ENCODE assay signal across 9 cellular contexts in the genomic region with DNA sequence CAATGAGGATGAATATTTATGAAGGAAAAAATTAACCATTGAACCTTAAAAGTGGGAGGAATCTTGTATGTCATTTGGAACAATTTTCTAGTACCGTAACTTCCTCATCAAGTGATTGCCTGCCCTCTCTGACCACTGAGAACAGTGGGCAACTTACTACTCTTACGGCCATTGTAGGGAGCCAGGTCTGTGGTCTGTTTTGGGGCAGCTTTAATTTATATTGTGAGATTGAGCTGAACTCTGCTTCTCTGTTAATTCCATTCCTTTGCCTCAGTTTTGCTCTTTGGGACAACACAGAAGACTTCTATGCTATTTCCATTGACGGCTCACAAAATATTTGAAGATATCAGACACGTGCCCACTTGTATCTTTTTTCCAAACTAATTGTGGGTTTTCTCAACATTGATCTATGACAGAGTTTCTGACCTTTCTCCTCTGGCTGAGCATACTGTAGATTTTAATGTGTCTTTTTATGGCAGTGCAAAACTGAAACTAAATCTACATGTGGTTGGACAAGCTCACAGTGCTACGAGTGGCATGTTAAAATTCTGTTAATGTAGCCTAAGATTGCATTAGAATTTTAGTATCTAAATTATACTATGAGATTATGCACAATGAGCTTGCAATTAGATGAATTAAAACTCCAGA. TPM values are rescaled to one million over a fixed set of nuclear protein-coding genes. Genes with fewer than 3 reads are reported as not detected.
DNase-seq lines count a peak whose midpoint lies in the region; ATAC-seq, FAIRE-seq and TF ChIP-seq lines count a peak whose summit lies in the region.
"Had no signal": no experiment of that assay in that cellular context is flagged by ENCODE, and none has a peak within 500 bp of the region (broad histone marks: within the 10 kb centered on the region; RNA-seq: fewer than 3 reads in every experiment).

No MANE protein-coding gene starts in this region.

- no peaks in the 10 kb centered on the region for H3K36me3 ChIP-seq in small intestine (ENCODE audit: control insufficient read depth in 2 of 2, insufficient read depth in 2 of 2, low read length in 2 of 2)
- no peaks in the 10 kb centered on the region for H3K36me3 ChIP-seq in WERI-Rb-1

- H3K4me3 ChIP-seq in small intestine (ENCODE audit: low read depth in 1 of 2, low read length in 2 of 2) (no peak overlapping the region), WERI-Rb-1 (ENCODE audit: low read depth, low read length) (no peak overlapping the region)
- H3K4me3 ChIP-seq: K562 had no signal

- ATAC-seq in HG03439 (IDR thresholded peaks at IDR 0.05; ENCODE audit: unreplicated experiment): peak; percentile 70
- ATAC-seq: K562 had no signal

- peaks cover 3% of the 10 kb centered on the region for H3K9me3 Mint-ChIP-seq in chondrocyte (ENCODE audit: low read depth)

- peaks cover 2% of the 10 kb centered on the region for H3K36me3 Mint-ChIP-seq in chondrocyte (ENCODE audit: low read depth)

- WGBS in small intestine, 3 donors: 13 to 17% (median 13%) methylated on average over 5 of the region's 5 CpGs

- no peaks in the 10 kb centered on the region for H3K27me3 ChIP-seq in small intestine (ENCODE audit: control insufficient read depth in 2 of 2, insufficient read depth in 2 of 2, low read length in 2 of 2)
- no peaks in the 10 kb centered on the region for H3K27me3 ChIP-seq in WERI-Rb-1 (ENCODE audit: insufficient read depth, low read depth, severe bottlenecking)

- no peak for TF ChIP-seq CTCF in chondrocyte (IDR thresholded peaks at IDR 0.05)
- TF ChIP-seq CTCF in WERI-Rb-1 (IDR thresholded peaks at IDR 0.05; ENCODE audit: low read depth, low read length): no peak

- H3K27ac Mint-ChIP-seq in chondrocyte (ENCODE audit: unreplicated experiment): no peak overlapping the region

- DNase-seq in NCI-H2107 treated with DMSO at 0.1 percent for 48 hours (lab: John Stamatoyannopoulos, UW; ENCODE audit: unreplicated experiment): peak; percentile 11
- no peak for DNase-seq in NCI-H2107 (lab: John Stamatoyannopoulos, UW)
- no peak for DNase-seq in chondrocyte (ENCODE audit: low spot score)
- DNase-seq in small intestine: peak; percentile 76
- no peak for DNase-seq in effector CD8-positive, alpha-beta T cell (lab: John Stamatoyannopoulos, UW)
- no peak for DNase-seq in 8988T
- DNase-seq in WERI-Rb-1: no peak

- H3K9me3 ChIP-seq in small intestine (ENCODE audit: control insufficient read depth, low read depth) (no peaks in the 10 kb centered on the region), WERI-Rb-1 (ENCODE audit: severe bottlenecking) (no peaks in the 10 kb centered on the region)

- peaks cover 1 to 4% of the 10 kb centered on the region in 2 donors for H3K4me1 ChIP-seq in small intestine (ENCODE audit: control insufficient read depth in 2 of 2, insufficient read depth in 1 of 2, low read depth in 1 of 2, low read length in 1 of 2)

- FAIRE-seq in small intestine (lab: Jason Lieb, UNC): peak; percentile 53
- FAIRE-seq: K562 had no signal

- H3K27me3 Mint-ChIP-seq in chondrocyte (ENCODE audit: low read depth): no peaks in the 10 kb centered on the region

- peak overlapping the region in 1 of 2 donors; percentile 27 for H3K27ac ChIP-seq in small intestine (ENCODE audit: low read depth in 1 of 2, low read length in 1 of 2)
- no peak overlapping the region for H3K27ac ChIP-seq in WERI-Rb-1

- peak overlapping the region; percentile 2 for H3K4me3 Mint-ChIP-seq in chondrocyte (ENCODE audit: unreplicated experiment)

- peaks cover 29% of the 10 kb centered on the region for H3K4me1 Mint-ChIP-seq in chondrocyte (ENCODE audit: low read depth)

RNA-seq across cellular contexts. Expression of a gene that starts 27.8 kb away (rescaled TPM):
- total RNA-seq in chondrocyte: 34.2 to 37.3 TPM (median 34.9 TPM) in 3 replicates
- 1 to 10 TPM; 1.6 to 3.6 (median 3.1) TPM for polyA plus RNA-seq in small intestine

Comparison
In these comparisons a context has a peak if more than half of its experiments do, and no peak if none do; other contexts are left out.
1. DNase-seq: peak in NCI-H2107 treated with DMSO at 0.1 percent for 48 hours (single experiment) and small intestine (single experiment); none in NCI-H2107 (single experiment), chondrocyte (single experiment), effector CD8-positive, alpha-beta T cell (single experiment), 8988T (single experiment) and WERI-Rb-1 (single experiment).